28 cellular contexts compared by ENCODE assay signal in genomic region chr7:8221124-8221523, GRCh38.
"Had no signal": no experiment of that assay in that cellular context is flagged by ENCODE, and none has a peak within 500 bp of the region (broad histone marks: within the 10 kb centered on the region; RNA-seq: fewer than 3 reads in every experiment).

No MANE protein-coding gene starts in this region.

- H3K36me3 ChIP-seq: MG63 had no signal

- H3K9me3 ChIP-seq: MG63 had no signal

- H3K27ac Mint-ChIP-seq: activated CD4-positive, alpha-beta memory T cell treated with anti-CD3 and anti-CD28 coated beads for 36 hours; activated CD4-positive, alpha-beta T cell treated with anti-CD3 and anti-CD28 coated beads, Interleukin-2, amount 10 ng/mL, durations not matched to agents 7 days and 5 days; activated naive CD8-positive, alpha-beta T cell; T-cell had no signal

- H3K27me3 ChIP-seq: MG63 had no signal

- H3K9me3 Mint-ChIP-seq: activated CD4-positive, alpha-beta memory T cell treated with anti-CD3 and anti-CD28 coated beads for 36 hours; activated CD4-positive, alpha-beta T cell treated with anti-CD3 and anti-CD28 coated beads, Interleukin-2, amount 10 ng/mL, durations not matched to agents 7 days and 5 days; activated T-cell treated with anti-CD3 and anti-CD28 coated beads, Interleukin-2, amount 50 U/mL, for 4 hours; brain; T-cell had no signal

- ATAC-seq: activated T-cell treated with anti-CD3 and anti-CD28 coated beads, Interleukin-2, amount 50 U/mL, for 4 hours; Panc1; T-cell had no signal

- H3K4me3 ChIP-seq: MG63, SK-N-MC had no signal

- FAIRE-seq: astrocyte, TTC549 had no signal

- H3K27me3 Mint-ChIP-seq: activated naive CD8-positive, alpha-beta T cell; brain had no signal

- DNase-seq: activated CD4-positive, alpha-beta memory T cell treated with anti-CD3 and anti-CD28 coated beads for 36 hours; activated CD4-positive, alpha-beta T cell treated with anti-CD3 and anti-CD28 coated beads, Interleukin-2, amount 10 ng/mL, durations not matched to agents 7 days and 5 days; activated CD4-positive, CD25-positive, alpha-beta regulatory T cell; activated CD8-positive, alpha-beta memory T cell treated with anti-CD3 and anti-CD28 coated beads for 24 hours; activated effector memory CD4-positive, alpha-beta T cell treated with anti-CD3 and anti-CD28 coated beads, Interleukin-2, amount 50 U/mL, for 16 hours; activated naive CD4-positive, alpha-beta T cell treated with Interleukin-2 at 50 U/mL for 16 hours; activated T-cell treated with anti-CD3 and anti-CD28 coated beads, Interleukin-2, amount 50 U/mL, for 4 hours; MG63; MV-4-11; NCI-H1092 treated with DMSO at 0.1 percent for 48 hours; NCI-H1417 treated with DMSO at 0.1 percent for 48 hours; NCI-H1694; NCI-H2029; NCI-H345; NCI-H510A; NCI-H526 treated with DMSO at 0.1 percent for 48 hours; NCI-H82; OCI-M1; RPMI8226; T-cell; T-helper 2 cell; T1000 had no signal

- H3K4me3 Mint-ChIP-seq: activated CD4-positive, alpha-beta memory T cell treated with anti-CD3 and anti-CD28 coated beads for 36 hours; activated CD4-positive, alpha-beta T cell treated with anti-CD3 and anti-CD28 coated beads, Interleukin-2, amount 10 ng/mL, durations not matched to agents 7 days and 5 days; activated naive CD8-positive, alpha-beta T cell; activated T-cell treated with anti-CD3 and anti-CD28 coated beads, Interleukin-2, amount 50 U/mL, for 4 hours; T-cell had no signal

- H3K27ac ChIP-seq: SK-N-MC had no signal

- H3K36me3 Mint-ChIP-seq: activated CD4-positive, alpha-beta memory T cell treated with anti-CD3 and anti-CD28 coated beads for 36 hours; activated naive CD8-positive, alpha-beta T cell; brain; T-cell had no signal
